Comparison of ENCODE assay signal across 12 cellular contexts in genomic region chr2:186068154-186068826, GRCh38.
A peak's percentile ranks its signal among the peaks of the same experiment; 100 is the strongest.
DNase-seq lines count a peak whose midpoint lies in the region; ATAC-seq and TF ChIP-seq lines count a peak whose summit lies in the region.
"Had no signal": no experiment of that assay in that cellular context is flagged by ENCODE, and none has a peak within 500 bp of the region (broad histone marks: within the 10 kb centered on the region; RNA-seq: fewer than 3 reads in every experiment).

No MANE protein-coding gene starts in this region.

- peak overlapping the region; percentile 1 for H3K4me2 ChIP-seq in neural progenitor cell

- H3K9me3 ChIP-seq in neural progenitor cell (ENCODE audit: low read depth): no peaks in the 10 kb centered on the region
- H3K9me3 ChIP-seq: gastroesophageal sphincter, thoracic aorta had no signal

- H3K36me3 ChIP-seq in neural progenitor cell: no peaks in the 10 kb centered on the region
- H3K36me3 ChIP-seq: gastroesophageal sphincter, thoracic aorta had no signal

- H3K4me1 ChIP-seq in neural progenitor cell: peaks cover 24% of the 10 kb centered on the region
- H3K4me1 ChIP-seq: gastroesophageal sphincter had no signal

- H3K9ac ChIP-seq in neural progenitor cell: no peak overlapping the region

- no peak overlapping the region for H3K4me3 Mint-ChIP-seq in neural progenitor cell

- H3K27me3 ChIP-seq in neural progenitor cell: no peaks in the 10 kb centered on the region
- H3K27me3 ChIP-seq: gastroesophageal sphincter had no signal

- H2AFZ ChIP-seq in neural progenitor cell (replicated peaks): no peak overlapping the region

- H3K4me3 ChIP-seq in neural progenitor cell: no peak overlapping the region
- H3K4me3 ChIP-seq: gastroesophageal sphincter, thoracic aorta had no signal

- TF ChIP-seq CTCF in neural progenitor cell (IDR thresholded peaks at IDR 0.05): no peak

- DNase-seq in amniotic epithelial cell (ENCODE audit: low read depth) (peak; percentile 95), neural progenitor cell (ENCODE audit: low spot score) (peak; percentile 13), LoVo (ENCODE audit: low spot score) (no peak)
- DNase-seq in effector CD4-positive, alpha-beta T cell: no peak
- DNase-seq: activated CD8-positive, alpha-beta memory T cell treated with anti-CD3 and anti-CD28 coated beads, Interleukin-2, amount 50 U/mL, for 4 hours; amniotic stem cell; left colon had no signal

- ATAC-seq in GM18909 (IDR thresholded peaks at IDR 0.05; ENCODE audit: poor library complexity, unreplicated experiment): peak; percentile 67
- ATAC-seq in HG03354 (IDR thresholded peaks at IDR 0.05; ENCODE audit: poor library complexity, severe bottlenecking, unreplicated experiment): peak; percentile 75
- no peak for ATAC-seq in GM18861 (IDR thresholded peaks at IDR 0.05; ENCODE audit: unreplicated experiment)
- ATAC-seq: gastroesophageal sphincter, left colon had no signal

- H3K9me3 Mint-ChIP-seq in neural progenitor cell: no peaks in the 10 kb centered on the region

- H3K27ac ChIP-seq in neural progenitor cell: no peak overlapping the region
- H3K27ac ChIP-seq: gastroesophageal sphincter, thoracic aorta had no signal

- peaks cover 2% of the 10 kb centered on the region for H3K36me3 Mint-ChIP-seq in neural progenitor cell

- H4K20me1 ChIP-seq in neural progenitor cell (ENCODE audit: low read depth): no peaks in the 10 kb centered on the region

- H3K27me3 Mint-ChIP-seq in neural progenitor cell (ENCODE audit: insufficient read depth, low read depth): no peaks in the 10 kb centered on the region

- no peak overlapping the region for H3K27ac Mint-ChIP-seq in neural progenitor cell

- no peaks in the 10 kb centered on the region for H3K79me2 ChIP-seq in neural progenitor cell (ENCODE audit: low read depth)

- H3K4me1 Mint-ChIP-seq in neural progenitor cell: peaks cover 14% of the 10 kb centered on the region

- no peaks in the 10 kb centered on the region for H3F3A ChIP-seq in neural progenitor cell (ENCODE audit: low read depth)

Comparison
In these comparisons a context has a peak if more than half of its experiments do, and no peak if none do; other contexts are left out.
1. DNase-seq: peak in amniotic epithelial cell (single experiment) and neural progenitor cell (single experiment); none in effector CD4-positive, alpha-beta T cell (single experiment) and LoVo (single experiment).